2 cellular contexts compared by ENCODE assay signal in the genomic region with DNA sequence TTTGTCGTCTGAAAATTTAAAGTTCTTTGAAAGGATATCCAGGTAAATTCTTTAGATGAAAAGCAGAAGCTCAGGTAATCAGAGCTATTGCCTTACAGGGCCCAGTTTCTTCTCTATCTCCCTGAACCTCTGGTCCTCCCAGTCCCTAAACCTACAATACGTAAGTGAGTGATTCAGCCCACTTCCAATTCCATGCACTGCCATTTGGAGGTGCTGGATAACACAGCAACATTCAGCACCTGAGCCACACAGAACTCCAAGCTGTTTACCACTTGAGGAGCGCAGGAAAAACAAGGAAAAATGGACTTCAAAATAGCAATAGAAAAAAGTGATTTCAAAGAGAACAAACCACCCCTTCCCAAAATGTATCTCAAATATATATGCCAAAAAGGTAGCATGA.
TF ChIP-seq lines count a peak whose summit lies in the region.

No MANE protein-coding gene starts in this region.

TF ChIP-seq in Ishikawa, 13 proteins besides CTCF, POLR2A, EP300 and RAD21 (continued from another document):
- TF ChIP-seq, protein P1, sequence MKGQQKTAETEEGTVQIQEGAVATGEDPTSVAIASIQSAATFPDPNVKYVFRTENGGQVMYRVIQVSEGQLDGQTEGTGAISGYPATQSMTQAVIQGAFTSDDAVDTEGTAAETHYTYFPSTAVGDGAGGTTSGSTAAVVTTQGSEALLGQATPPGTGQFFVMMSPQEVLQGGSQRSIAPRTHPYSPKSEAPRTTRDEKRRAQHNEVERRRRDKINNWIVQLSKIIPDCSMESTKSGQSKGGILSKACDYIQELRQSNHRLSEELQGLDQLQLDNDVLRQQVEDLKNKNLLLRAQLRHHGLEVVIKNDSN (IDR thresholded peaks at IDR 0.05): no peak
- no peak for TF ChIP-seq CREB1 (IDR thresholded peaks at IDR 0.05; ENCODE audit: low read depth)
- TF ChIP-seq, protein P2, sequence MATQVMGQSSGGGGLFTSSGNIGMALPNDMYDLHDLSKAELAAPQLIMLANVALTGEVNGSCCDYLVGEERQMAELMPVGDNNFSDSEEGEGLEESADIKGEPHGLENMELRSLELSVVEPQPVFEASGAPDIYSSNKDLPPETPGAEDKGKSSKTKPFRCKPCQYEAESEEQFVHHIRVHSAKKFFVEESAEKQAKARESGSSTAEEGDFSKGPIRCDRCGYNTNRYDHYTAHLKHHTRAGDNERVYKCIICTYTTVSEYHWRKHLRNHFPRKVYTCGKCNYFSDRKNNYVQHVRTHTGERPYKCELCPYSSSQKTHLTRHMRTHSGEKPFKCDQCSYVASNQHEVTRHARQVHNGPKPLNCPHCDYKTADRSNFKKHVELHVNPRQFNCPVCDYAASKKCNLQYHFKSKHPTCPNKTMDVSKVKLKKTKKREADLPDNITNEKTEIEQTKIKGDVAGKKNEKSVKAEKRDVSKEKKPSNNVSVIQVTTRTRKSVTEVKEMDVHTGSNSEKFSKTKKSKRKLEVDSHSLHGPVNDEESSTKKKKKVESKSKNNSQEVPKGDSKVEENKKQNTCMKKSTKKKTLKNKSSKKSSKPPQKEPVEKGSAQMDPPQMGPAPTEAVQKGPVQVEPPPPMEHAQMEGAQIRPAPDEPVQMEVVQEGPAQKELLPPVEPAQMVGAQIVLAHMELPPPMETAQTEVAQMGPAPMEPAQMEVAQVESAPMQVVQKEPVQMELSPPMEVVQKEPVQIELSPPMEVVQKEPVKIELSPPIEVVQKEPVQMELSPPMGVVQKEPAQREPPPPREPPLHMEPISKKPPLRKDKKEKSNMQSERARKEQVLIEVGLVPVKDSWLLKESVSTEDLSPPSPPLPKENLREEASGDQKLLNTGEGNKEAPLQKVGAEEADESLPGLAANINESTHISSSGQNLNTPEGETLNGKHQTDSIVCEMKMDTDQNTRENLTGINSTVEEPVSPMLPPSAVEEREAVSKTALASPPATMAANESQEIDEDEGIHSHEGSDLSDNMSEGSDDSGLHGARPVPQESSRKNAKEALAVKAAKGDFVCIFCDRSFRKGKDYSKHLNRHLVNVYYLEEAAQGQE (IDR thresholded peaks at IDR 0.05; ENCODE audit: low read depth): no peak
- TF ChIP-seq TEAD4 (IDR thresholded peaks at IDR 0.05): no peak
- no peak for TF ChIP-seq ZBTB7A (IDR thresholded peaks at IDR 0.05; ENCODE audit: low read depth)
- TF ChIP-seq FOXM1 (IDR thresholded peaks at IDR 0.05; ENCODE audit: borderline replicate concordance, low read depth): no peak

TF ChIP-seq in WTC11, 78 proteins besides CTCF, POLR2A, EP300 and RAD21 (continued from another document):
- TF ChIP-seq, protein P3, sequence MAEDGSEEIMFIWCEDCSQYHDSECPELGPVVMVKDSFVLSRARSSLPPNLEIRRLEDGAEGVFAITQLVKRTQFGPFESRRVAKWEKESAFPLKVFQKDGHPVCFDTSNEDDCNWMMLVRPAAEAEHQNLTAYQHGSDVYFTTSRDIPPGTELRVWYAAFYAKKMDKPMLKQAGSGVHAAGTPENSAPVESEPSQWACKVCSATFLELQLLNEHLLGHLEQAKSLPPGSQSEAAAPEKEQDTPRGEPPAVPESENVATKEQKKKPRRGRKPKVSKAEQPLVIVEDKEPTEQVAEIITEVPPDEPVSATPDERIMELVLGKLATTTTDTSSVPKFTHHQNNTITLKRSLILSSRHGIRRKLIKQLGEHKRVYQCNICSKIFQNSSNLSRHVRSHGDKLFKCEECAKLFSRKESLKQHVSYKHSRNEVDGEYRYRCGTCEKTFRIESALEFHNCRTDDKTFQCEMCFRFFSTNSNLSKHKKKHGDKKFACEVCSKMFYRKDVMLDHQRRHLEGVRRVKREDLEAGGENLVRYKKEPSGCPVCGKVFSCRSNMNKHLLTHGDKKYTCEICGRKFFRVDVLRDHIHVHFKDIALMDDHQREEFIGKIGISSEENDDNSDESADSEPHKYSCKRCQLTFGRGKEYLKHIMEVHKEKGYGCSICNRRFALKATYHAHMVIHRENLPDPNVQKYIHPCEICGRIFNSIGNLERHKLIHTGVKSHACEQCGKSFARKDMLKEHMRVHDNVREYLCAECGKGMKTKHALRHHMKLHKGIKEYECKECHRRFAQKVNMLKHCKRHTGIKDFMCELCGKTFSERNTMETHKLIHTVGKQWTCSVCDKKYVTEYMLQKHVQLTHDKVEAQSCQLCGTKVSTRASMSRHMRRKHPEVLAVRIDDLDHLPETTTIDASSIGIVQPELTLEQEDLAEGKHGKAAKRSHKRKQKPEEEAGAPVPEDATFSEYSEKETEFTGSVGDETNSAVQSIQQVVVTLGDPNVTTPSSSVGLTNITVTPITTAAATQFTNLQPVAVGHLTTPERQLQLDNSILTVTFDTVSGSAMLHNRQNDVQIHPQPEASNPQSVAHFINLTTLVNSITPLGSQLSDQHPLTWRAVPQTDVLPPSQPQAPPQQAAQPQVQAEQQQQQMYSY (CRISPR knock-in tag; IDR thresholded peaks at IDR 0.05): peak; percentile 38; the same call in 1 of the 2 replicates
